Comparison of ENCODE assay signal across 17 cellular contexts in genomic region chr15:51625236-51625635, GRCh38. TPM values are rescaled to one million over a fixed set of nuclear protein-coding genes. Genes with fewer than 3 reads are reported as not detected.
A peak's percentile ranks its signal among the peaks of the same experiment; 100 is the strongest.
DNase-seq lines count a peak whose midpoint lies in the region; ATAC-seq and TF ChIP-seq lines count a peak whose summit lies in the region.
"Had no signal": no experiment of that assay in that cellular context is flagged by ENCODE, and none has a peak within 500 bp of the region (broad histone marks: within the 10 kb centered on the region; RNA-seq: fewer than 3 reads in every experiment).

No MANE protein-coding gene starts in this region.

- intact Hi-C loops in natural killer cell (cut with micrococcal nuclease) (no loop called here), prostate gland (cut with DNase I) (no loop called here), left lung (cut with DNase I) (no loop called here)

- 52% methylated on average over 1 of the region's 1 CpG for WGBS in prostate gland

- peaks cover 24 to 44% of the 10 kb centered on the region in 2 donors for H3K27me3 Mint-ChIP-seq in natural killer cell (ENCODE audit: low read depth in 2 of 2)
- H3K27me3 Mint-ChIP-seq in natural killer cell treated with Interleukin-12 subunit alpha and Interleukin-12 subunit beta and Interleukin-15 and Interleukin-18, amount 100 ng/mL, for 72 hours = peaks cover 31 to 40% of the 10 kb centered on the region in 2 donors

- TF ChIP-seq POLR2A in prostate gland (IDR thresholded peaks at IDR 0.05) = no peak

- H3K4me1 ChIP-seq in prostate gland (replicated peaks) = no peaks in the 10 kb centered on the region
- peaks cover 3 to 30% of the 10 kb centered on the region in 2 donors for H3K4me1 ChIP-seq in left lung

- DNase-seq in natural killer cell = no peak
- DNase-seq in natural killer cell treated with Interleukin-12 subunit alpha and Interleukin-12 subunit beta and Interleukin-15 and Interleukin-18, amount 100 ng/mL, for 72 hours (ENCODE audit: low spot score) = no peak
- DNase-seq in MV-4-11 (lab: John Stamatoyannopoulos, UW) = peak; percentile 80
- DNase-seq in H7 = no peak
- no peak for DNase-seq in stimulated activated effector memory CD8-positive, alpha-beta T cell treated with anti-CD3 and anti-CD28 coated beads, Interleukin-12 subunit alpha, Interleukin-12 subunit beta, amount 100 ng/mL, for 72 hours (ENCODE audit: low spot score in 2 of 2)
- no peak for DNase-seq in prostate gland (ENCODE audit: low spot score)
- DNase-seq in left lung = no peak
- DNase-seq: activated B cell treated with CpG ODN at 0.5 μM for 24 hours; adrenal gland; mammary epithelial cell; NCI-H1694; ovary; stimulated activated CD4-positive, alpha-beta T cell treated with anti-CD3 and anti-CD28 coated beads, Interleukin-12 subunit alpha, Interleukin-12 subunit beta, amount 100 ng/mL, for 4 hours; tibial artery had no signal

- H3K27ac Mint-ChIP-seq in natural killer cell = no peak overlapping the region
- no peak overlapping the region for H3K27ac Mint-ChIP-seq in natural killer cell treated with Interleukin-12 subunit alpha and Interleukin-12 subunit beta and Interleukin-15 and Interleukin-18, amount 100 ng/mL, for 72 hours
- H3K27ac Mint-ChIP-seq in stimulated activated effector memory CD8-positive, alpha-beta T cell treated with anti-CD3 and anti-CD28 coated beads, Interleukin-12 subunit alpha, Interleukin-12 subunit beta, amount 100 ng/mL, for 72 hours = no peak overlapping the region
- H3K27ac Mint-ChIP-seq: activated B cell treated with CpG ODN at 0.5 μM for 24 hours had no signal

- H3K27ac ChIP-seq in prostate gland (no peak overlapping the region), left lung (no peak overlapping the region)
- H3K27ac ChIP-seq: A549, adrenal gland, ovary, tibial artery had no signal

- no peak overlapping the region for H3K4me3 ChIP-seq in H7 (ENCODE audit: insufficient read depth, low read depth, low read length)
- no peak overlapping the region for H3K4me3 ChIP-seq in prostate gland
- no peak overlapping the region for H3K4me3 ChIP-seq in left lung
- H3K4me3 ChIP-seq: A549, adrenal gland, ovary, tibial artery had no signal

- peaks cover 30 to 32% of the 10 kb centered on the region in 2 donors for H3K4me1 Mint-ChIP-seq in natural killer cell
- H3K4me1 Mint-ChIP-seq in natural killer cell treated with Interleukin-12 subunit alpha and Interleukin-12 subunit beta and Interleukin-15 and Interleukin-18, amount 100 ng/mL, for 72 hours (ENCODE audit: low read depth in 2 of 2) = peaks cover 21 to 22% of the 10 kb centered on the region in 2 donors
- H3K4me1 Mint-ChIP-seq in stimulated activated effector memory CD8-positive, alpha-beta T cell treated with anti-CD3 and anti-CD28 coated beads, Interleukin-12 subunit alpha, Interleukin-12 subunit beta, amount 100 ng/mL, for 72 hours = peaks cover 24% of the 10 kb centered on the region

- no peaks in the 10 kb centered on the region for H3K9me3 ChIP-seq in prostate gland
- no peaks in the 10 kb centered on the region for H3K9me3 ChIP-seq in left lung
- H3K9me3 ChIP-seq: A549, adrenal gland, ovary, tibial artery had no signal

- TF ChIP-seq CTCF in natural killer cell (IDR thresholded peaks at IDR 0.05) (no peak), prostate gland (IDR thresholded peaks at IDR 0.05) (no peak), left lung (IDR thresholded peaks at IDR 0.05) (no peak)

- H3K36me3 ChIP-seq in H7 (replicated peaks; ENCODE audit: control insufficient read depth, insufficient read depth, low read length) (no peaks in the 10 kb centered on the region), prostate gland (no peaks in the 10 kb centered on the region), left lung (no peaks in the 10 kb centered on the region)
- H3K36me3 ChIP-seq: adrenal gland, ovary, tibial artery had no signal

- ATAC-seq in natural killer cell (no peak), HG02884 (IDR thresholded peaks at IDR 0.05; ENCODE audit: unreplicated experiment) (peak; percentile 36), left lung (no peak)
- ATAC-seq in natural killer cell treated with Interleukin-12 subunit alpha and Interleukin-12 subunit beta and Interleukin-15 and Interleukin-18, amount 100 ng/mL, for 72 hours = no peak
- no peak for ATAC-seq in stimulated activated effector memory CD8-positive, alpha-beta T cell treated with anti-CD3 and anti-CD28 coated beads, Interleukin-12 subunit alpha, Interleukin-12 subunit beta, amount 100 ng/mL, for 72 hours
- ATAC-seq: A549, HepG2 had no signal

- H3K27me3 ChIP-seq in H7 (ENCODE audit: control insufficient read depth, insufficient read depth, low read length) (peaks cover 8% of the 10 kb centered on the region), prostate gland (replicated peaks; ENCODE audit: insufficient read depth) (no peaks in the 10 kb centered on the region), left lung (no peaks in the 10 kb centered on the region)
- H3K27me3 ChIP-seq: adrenal gland, ovary, tibial artery had no signal

- H3K4me3 Mint-ChIP-seq in natural killer cell = peak overlapping the region; percentile 68
- H3K4me3 Mint-ChIP-seq in natural killer cell treated with Interleukin-12 subunit alpha and Interleukin-12 subunit beta and Interleukin-15 and Interleukin-18, amount 100 ng/mL, for 72 hours = no peak overlapping the region
- no peak overlapping the region for H3K4me3 Mint-ChIP-seq in stimulated activated effector memory CD8-positive, alpha-beta T cell treated with anti-CD3 and anti-CD28 coated beads, Interleukin-12 subunit alpha, Interleukin-12 subunit beta, amount 100 ng/mL, for 72 hours
- H3K4me3 Mint-ChIP-seq: activated B cell treated with CpG ODN at 0.5 μM for 24 hours had no signal

- no peaks in the 10 kb centered on the region for H3K9me3 Mint-ChIP-seq in natural killer cell
- H3K9me3 Mint-ChIP-seq in natural killer cell treated with Interleukin-12 subunit alpha and Interleukin-12 subunit beta and Interleukin-15 and Interleukin-18, amount 100 ng/mL, for 72 hours = no peaks in the 10 kb centered on the region
- no peaks in the 10 kb centered on the region for H3K9me3 Mint-ChIP-seq in stimulated activated effector memory CD8-positive, alpha-beta T cell treated with anti-CD3 and anti-CD28 coated beads, Interleukin-12 subunit alpha, Interleukin-12 subunit beta, amount 100 ng/mL, for 72 hours
- H3K9me3 Mint-ChIP-seq: activated B cell treated with CpG ODN at 0.5 μM for 24 hours had no signal

- H3K36me3 Mint-ChIP-seq in natural killer cell = no peaks in the 10 kb centered on the region
- H3K36me3 Mint-ChIP-seq in natural killer cell treated with Interleukin-12 subunit alpha and Interleukin-12 subunit beta and Interleukin-15 and Interleukin-18, amount 100 ng/mL, for 72 hours = no peaks in the 10 kb centered on the region
- H3K36me3 Mint-ChIP-seq in stimulated activated effector memory CD8-positive, alpha-beta T cell treated with anti-CD3 and anti-CD28 coated beads, Interleukin-12 subunit alpha, Interleukin-12 subunit beta, amount 100 ng/mL, for 72 hours = peaks cover 14% of the 10 kb centered on the region

RNA-seq across cellular contexts. Expression of gene DMXL2, which starts 2.7 kb away (rescaled TPM):
- total RNA-seq in natural killer cell (10 to 100 TPM in 2 of 3 donors, 1 to 10 TPM in 1; 6.4 to 12.4 (median 11.3) TPM), prostate gland (10 to 100 TPM; 12.2 to 35.3 TPM), left lung (10 to 100 TPM; 38.7 to 89.5 TPM)
- total RNA-seq in natural killer cell treated with Interleukin-12 subunit alpha and Interleukin-12 subunit beta and Interleukin-15 and Interleukin-18, amount 100 ng/mL, for 72 hours = 1 to 10 TPM; 7.8 to 9.2 TPM
- 17.1 and 25.3 TPM in 2 replicates for total RNA-seq in H7 (2014; rRNA removed; shearing (Covaris generic))

RNA-seq across cellular contexts. Expression of gene SCG3, which starts 56.1 kb away (rescaled TPM):
- total RNA-seq in natural killer cell (not detected), prostate gland (1 to 10 TPM in 1 of 2 donors, under 1 TPM in 1; 0.23 to 2.0 TPM), left lung (under 1 TPM in 1 of 2 donors, not detected in 1; 0.12 TPM)
- total RNA-seq in natural killer cell treated with Interleukin-12 subunit alpha and Interleukin-12 subunit beta and Interleukin-15 and Interleukin-18, amount 100 ng/mL, for 72 hours = not detected
- total RNA-seq in H7 (2014; rRNA removed; shearing (Covaris generic)) = 8.9 and 19.0 TPM in 2 replicates
- total RNA-seq: activated B cell treated with CpG ODN at 0.5 μM for 24 hours, HepG2, mammary epithelial cell had no signal
